ENCODE assay signal across 8 cellular contexts in genomic region chr2:203534486-203535077, GRCh38. TPM values are rescaled to one million over a fixed set of nuclear protein-coding genes. Genes with fewer than 3 reads are reported as not detected.
A peak's percentile ranks its signal among the peaks of the same experiment; 100 is the strongest.
DNase-seq lines count a peak whose midpoint lies in the region; ATAC-seq, FAIRE-seq and TF ChIP-seq lines count a peak whose summit lies in the region.

No MANE protein-coding gene starts in this region.

- H3K4me1 ChIP-seq in HCT116 (ENCODE audit: control insufficient read depth in 1 of 2, insufficient read depth in 2 of 2, low read length in 2 of 2): peaks cover 12 to 23% of the 10 kb centered on the region in 2 experiments; a peak in 3 of 4 replicates
- H3K4me1 ChIP-seq in rectal smooth muscle tissue (ENCODE audit: control insufficient read depth, insufficient read depth, low read length): peaks cover 2% of the 10 kb centered on the region

- intact Hi-C loops in HCT116 (cut with micrococcal nuclease): loop anchor here (1.0 kb wide), 1 partner anchor 45 kb away; no protein-coding TSS in a partner anchor
- intact Hi-C loops in Right ventricle myocardium superior (cut with DNase I): loop anchor here (10.0 kb wide), 1 partner anchor 150 kb away; no protein-coding TSS in a partner anchor

- BruUV-seq in HCT116 (replicated peaks; lab: Mats Ljungman, UMichigan): no TSS peak

- no peak for TF ChIP-seq POLR2A in HCT116 (IDR thresholded peaks at IDR 0.05; ENCODE audit: borderline replicate concordance, extremely low read depth, insufficient read depth, insufficient read length)
- no peak for TF ChIP-seq POLR2A in H54 (IDR thresholded peaks at IDR 0.05; ENCODE audit: low read depth, low read length)

- POLR2A ChIA-PET in HCT116 (lab: Charles Lee): interaction anchor here (0.7 kb wide), 2 partner anchors 13 to 257 kb away, joined by 3 to 4 read pairs; no protein-coding TSS in a partner anchor

- H2AFZ ChIP-seq in HCT116 (ENCODE audit: low read depth, low read length, poor library complexity, severe bottlenecking): no peak overlapping the region

- H3K9ac ChIP-seq in HCT116 (ENCODE audit: low read length) (peak overlapping the region; percentile 81), rectal smooth muscle tissue (ENCODE audit: low read length) (peak overlapping the region; percentile 83)

- peak; percentile 44; the same call in 1 of the 2 replicates for ATAC-seq in HCT116
- ATAC-seq in Right ventricle myocardium superior (ENCODE audit: poor library complexity): peak; percentile 47

- DNase-seq in ELR (ENCODE audit: low read depth): peak; percentile 44
- DNase-seq in HCT116 (ENCODE audit: low read depth, low spot score): no peak
- DNase-seq in NCI-H345 treated with DMSO at 0.1 percent for 48 hours (lab: John Stamatoyannopoulos, UW; ENCODE audit: unreplicated experiment): peak; percentile 24
- peak; percentile 17 for DNase-seq in activated gamma-delta T cell treated with anti-CD3 and anti-CD28 coated beads, Interleukin-2, amount 50 U/mL, for 16 hours (ENCODE audit: low read depth)
- DNase-seq in Right ventricle myocardium superior: peak; percentile 65
- DNase-seq in H54 (ENCODE audit: insufficient read length, low spot score): no peak
- DNase-seq in epidermal melanocyte (ENCODE audit: insufficient read length, low spot score): no peak

- peak overlapping the region; percentile 84 for H3K27ac ChIP-seq in HCT116 (ENCODE audit: low read depth, low read length)
- H3K27ac ChIP-seq in rectal smooth muscle tissue (ENCODE audit: low read depth, low read length): peak overlapping the region; percentile 90

- no peak for TF ChIP-seq RAD21 in HCT116 (IDR thresholded peaks at IDR 0.05; ENCODE audit: low read depth)

- CTCF ChIA-PET in HCT116 (lab: Charles Lee): interaction anchor here (0.6 kb wide), 1 partner anchor 115 kb away, joined by 4 read pairs; no protein-coding TSS in a partner anchor

- no peaks in the 10 kb centered on the region for H4K20me1 ChIP-seq in HCT116 (ENCODE audit: insufficient read depth)

- H3K4me2 ChIP-seq in HCT116 (ENCODE audit: low read length): peak overlapping the region; percentile 84

- H3K36me3 ChIP-seq in HCT116 (ENCODE audit: control insufficient read depth in 1 of 2, insufficient read depth in 2 of 2, low read length in 2 of 2) (no peaks in the 10 kb centered on the region), rectal smooth muscle tissue (ENCODE audit: control insufficient read depth, insufficient read depth, low read length) (no peaks in the 10 kb centered on the region)

- no peaks in the 10 kb centered on the region for H3K9me3 ChIP-seq in HCT116 (ENCODE audit: control insufficient read depth in 1 of 2, insufficient read depth in 1 of 2, low read depth in 1 of 2, low read length in 2 of 2)

- H3K4me3 ChIP-seq in HCT116 (replicated peaks in 1 of 2; ENCODE audit: low read depth in 1 of 2, low read length in 2 of 2) (peak overlapping the region; percentile 69 to 85), rectal smooth muscle tissue (ENCODE audit: low read length) (peak overlapping the region; percentile 73)

- no peak for TF ChIP-seq CTCF in HCT116 (IDR thresholded peaks at IDR 0.05 in 2 of 3, conservative IDR thresholded peaks at IDR 0.05 in 1 of 3; ENCODE audit: borderline replicate concordance in 1 of 3, insufficient read depth in 1 of 3, low read depth in 2 of 3, low read length in 2 of 3)

- peaks cover 46% of the 10 kb centered on the region for H3K79me2 ChIP-seq in HCT116 (ENCODE audit: insufficient read depth, low read length)

- H3K9me2 ChIP-seq in HCT116 (ENCODE audit: insufficient read depth): no peaks in the 10 kb centered on the region

- no peak for FAIRE-seq in H54 (lab: Jason Lieb, UNC)

- RAD21 ChIA-PET in HCT116 (lab: Charles Lee; ENCODE audit: low non-redundant PET in 1 of 2, low total read pairs in 2 of 2, uncharacterized antibody in 2 of 2, unreplicated experiment in 2 of 2): interaction anchor here in 1 of 2 experiments (0.6 kb wide), 1 partner anchor 20 kb away, joined by 3 read pairs; no protein-coding TSS in a partner anchor

- H3K27me3 ChIP-seq in HCT116 (ENCODE audit: insufficient read depth, low read length) (no peaks in the 10 kb centered on the region), rectal smooth muscle tissue (ENCODE audit: control insufficient read depth, insufficient read depth, low read length) (no peaks in the 10 kb centered on the region)

TF ChIP-seq in HCT116, 20 proteins besides CTCF, POLR2A, EP300 and RAD21:
- TF ChIP-seq TCF7L2 (IDR thresholded peaks at IDR 0.05; ENCODE audit: borderline replicate concordance, extremely low read depth, insufficient read depth, insufficient read length) (no peak), FOSL1 (IDR thresholded peaks at IDR 0.05; ENCODE audit: low read depth) (no peak), EGR1 (IDR thresholded peaks at IDR 0.05; ENCODE audit: low read depth) (no peak)

RNA-seq across cellular contexts. Expression of gene RAPH1, which starts 0.5 kb away (rescaled TPM):
- total RNA-seq in HCT116 (2021; ENCODE audit: unreplicated experiment) (22.3 TPM), Right ventricle myocardium superior (11.9 TPM)
- polyA plus RNA-seq in HCT116 (2012): 4.3 and 5.1 TPM in 2 replicates

Comparison
In these comparisons a context has a peak if more than half of its experiments do, and no peak if none do; other contexts are left out.
1. DNase-seq: peak in ELR (single experiment), NCI-H345 treated with DMSO at 0.1 percent for 48 hours (single experiment), activated gamma-delta T cell treated with anti-CD3 and anti-CD28 coated beads, Interleukin-2, amount 50 U/mL, for 16 hours (single experiment) and Right ventricle myocardium superior (single experiment); none in HCT116 (single experiment), H54 (single experiment) and epidermal melanocyte (single experiment).